In the genomic region with DNA sequence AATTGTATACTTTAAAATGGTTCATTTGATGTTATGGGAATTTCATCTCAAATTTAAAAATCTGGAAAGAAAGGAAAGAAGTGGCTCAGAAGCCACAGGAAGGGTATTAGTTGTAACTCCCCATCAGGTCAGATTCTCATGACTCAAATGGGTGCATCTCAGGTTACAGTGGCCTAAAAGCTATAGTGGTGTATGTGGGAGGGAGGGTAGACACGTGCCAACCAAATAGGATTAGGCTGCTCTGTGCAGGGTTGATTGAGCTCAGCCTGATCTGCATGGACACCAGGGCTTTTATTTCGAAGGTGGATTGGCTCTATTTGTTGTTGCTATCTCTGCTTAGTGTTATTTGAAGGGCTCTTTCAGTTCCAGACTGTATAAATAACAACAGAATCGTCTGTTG, we compare ENCODE assay signal across 11 cellular contexts.
A peak's percentile ranks its signal among the peaks of the same experiment; 100 is the strongest.
DNase-seq lines count a peak whose midpoint lies in the region; ATAC-seq and TF ChIP-seq lines count a peak whose summit lies in the region.
"Had no signal": no experiment of that assay in that cellular context is flagged by ENCODE, and none has a peak within 500 bp of the region (broad histone marks: within the 10 kb centered on the region; RNA-seq: fewer than 3 reads in every experiment).

No MANE protein-coding gene starts in this region.

- peak; percentile 98 for ATAC-seq in PC-3
- peak; percentile 40 to 76 (median 71) for ATAC-seq in heart right ventricle
- no peak for ATAC-seq in HG03175 (IDR thresholded peaks at IDR 0.05; ENCODE audit: unreplicated experiment)
- ATAC-seq in HG03108 (IDR thresholded peaks at IDR 0.05; ENCODE audit: unreplicated experiment), result no peak

- H3K9ac ChIP-seq in PC-3 (ENCODE audit: low read length), result no peak overlapping the region

- H3K27me3 ChIP-seq in PC-3 (ENCODE audit: low read length), result no peaks in the 10 kb centered on the region
- H3K27me3 ChIP-seq in heart right ventricle, result no peaks in the 10 kb centered on the region
- H3K27me3 ChIP-seq: tibial artery had no signal

- TF ChIP-seq CTCF in PC-3 (conservative IDR thresholded peaks at IDR 0.05; ENCODE audit: low read depth, low read length) (no peak), heart right ventricle (IDR thresholded peaks at IDR 0.05) (no peak)

- no peaks in the 10 kb centered on the region for H3K9me2 ChIP-seq in PC-3 (replicated peaks; ENCODE audit: low read length)

- intact Hi-C loops in PC-3 (cut with micrococcal nuclease) (no loop called here), heart right ventricle (cut with DNase I) (no loop called here)

- H3K4me3 ChIP-seq in PC-3 (ENCODE audit: low read length), result no peak overlapping the region
- H3K4me3 ChIP-seq in heart right ventricle, result no peak overlapping the region
- H3K4me3 ChIP-seq: tibial artery had no signal

- peak overlapping the region; percentile 23; the same call in 1 of the 2 replicates for H2AFZ ChIP-seq in PC-3 (ENCODE audit: low read length)

- H3K4me1 ChIP-seq in PC-3 (ENCODE audit: insufficient read depth, low read length), result peaks cover 23% of the 10 kb centered on the region
- H3K4me1 ChIP-seq in heart right ventricle, result peaks cover 0 to 24% (median 0%) of the 10 kb centered on the region in 9 donors
- H3K4me1 ChIP-seq: tibial artery had no signal

- H3K27ac ChIP-seq in PC-3 (ENCODE audit: low read length), result no peak overlapping the region
- peak overlapping the region in 1 of 10 donors; percentile 13 for H3K27ac ChIP-seq in heart right ventricle
- H3K27ac ChIP-seq: tibial artery had no signal

- CTCF ChIA-PET in PC-3 (lab: Charles Lee), result no interaction called here

- BruUV-seq in PC-3 (replicated peaks; lab: Mats Ljungman, UMichigan), result no TSS peak

- H3K4me2 ChIP-seq in PC-3 (ENCODE audit: low read length), result peak overlapping the region; percentile 30

- POLR2A ChIA-PET in PC-3 (lab: Charles Lee; ENCODE audit: unreplicated experiment), result no interaction called here

- H3K36me3 ChIP-seq in PC-3 (ENCODE audit: low read depth, low read length), result no peaks in the 10 kb centered on the region
- no peaks in the 10 kb centered on the region for H3K36me3 ChIP-seq in heart right ventricle
- H3K36me3 ChIP-seq: tibial artery had no signal

- no peaks in the 10 kb centered on the region for H3K79me2 ChIP-seq in PC-3 (ENCODE audit: low read length)

- no peaks in the 10 kb centered on the region for H3F3A ChIP-seq in PC-3 (ENCODE audit: low read length, unreplicated experiment)

- WGBS in heart right ventricle, 2 donors, result 23 to 28% methylated on average over 3 of the region's 3 CpGs

- H4K20me1 ChIP-seq in PC-3 (ENCODE audit: low read length), result no peaks in the 10 kb centered on the region

- no peaks in the 10 kb centered on the region for H3K9me3 ChIP-seq in PC-3 (ENCODE audit: low read length)
- H3K9me3 ChIP-seq in heart right ventricle, result no peaks in the 10 kb centered on the region
- H3K9me3 ChIP-seq: tibial artery had no signal

- DNase-seq in COLO668 (lab: John Stamatoyannopoulos, UW; ENCODE audit: unreplicated experiment), result peak; percentile 75
- DNase-seq in LHCN-M2 (ENCODE audit: low read depth), result peak; percentile 67
- DNase-seq in PC-3, result peak; percentile 76
- no peak for DNase-seq in heart right ventricle
- DNase-seq in activated naive CD4-positive, alpha-beta T cell treated with anti-CD3 and anti-CD28 coated beads, Interleukin-2, amount 50 U/mL, for 16 hours, result no peak
- DNase-seq in stimulated activated naive CD4-positive, alpha-beta T cell treated with Interleukin-2 at 50 U/mL for 16 hours (lab: John Stamatoyannopoulos, UW), result no peak
- DNase-seq: AML-193, T-helper 9 cell, tibial artery had no signal

Comparison
In these comparisons a context has a peak if more than half of its experiments do, and no peak if none do; other contexts are left out.
1. DNase-seq: peak in COLO668 (single experiment), LHCN-M2 (single experiment) and PC-3 (single experiment); none in heart right ventricle (0 of 2), activated naive CD4-positive, alpha-beta T cell treated with anti-CD3 and anti-CD28 coated beads, Interleukin-2, amount 50 U/mL, for 16 hours (single experiment) and stimulated activated naive CD4-positive, alpha-beta T cell treated with Interleukin-2 at 50 U/mL for 16 hours (single experiment).
2. ATAC-seq: peak in PC-3 (single experiment) and heart right ventricle (8 of 8); none in HG03175 (single experiment) and HG03108 (single experiment).